Comparison of ENCODE assay signal across 8 cellular contexts in genomic region chr1:147598631-147599361, GRCh38. TPM values are rescaled to one million over a fixed set of nuclear protein-coding genes. Genes with fewer than 3 reads are reported as not detected.
DNase-seq lines count a peak whose midpoint lies in the region; ATAC-seq and TF ChIP-seq lines count a peak whose summit lies in the region.

No MANE protein-coding gene starts in this region.

- DNase-seq in Ammon's horn (ENCODE audit: low spot score) (peak; percentile 40), NAMALWA (ENCODE audit: low spot score) (peak; percentile 45), activated T-cell treated with anti-CD3 and anti-CD28 coated beads for 1 hour (ENCODE audit: low read depth) (peak; percentile 28), esophagus squamous epithelium (lab: John Stamatoyannopoulos, UW) (peak; percentile 25), natural killer cell (peak; percentile 43), thyroid gland (peak in 1 of 2 donors; percentile 41), NCI-H1436 treated with DMSO at 0.1 percent for 48 hours (lab: John Stamatoyannopoulos, UW) (no peak)

- H3K27ac ChIP-seq in esophagus squamous epithelium (peak overlapping the region; percentile 84 to 93 (median 92)), thyroid gland (peak overlapping the region; percentile 77 to 88 (median 86))

- H3K27me3 Mint-ChIP-seq in natural killer cell (ENCODE audit: low read depth in 2 of 2) = no peaks in the 10 kb centered on the region

- H3K9me3 Mint-ChIP-seq in natural killer cell = no peaks in the 10 kb centered on the region

- H3K36me3 Mint-ChIP-seq in natural killer cell = no peaks in the 10 kb centered on the region

- H3K27me3 ChIP-seq in esophagus squamous epithelium (no peaks in the 10 kb centered on the region), thyroid gland (no peaks in the 10 kb centered on the region)

- TF ChIP-seq POLR2A in esophagus squamous epithelium (IDR thresholded peaks at IDR 0.05) = no peak
- TF ChIP-seq POLR2A in thyroid gland (IDR thresholded peaks at IDR 0.05) = no peak

- 7 to 8% methylated on average over 4 to 9 of the region's 30 CpGs for WGBS in esophagus squamous epithelium, 2 donors
- WGBS in thyroid gland, 2 donors = 19 to 20% methylated on average over 25 to 30 of the region's 30 CpGs

- H3K4me3 ChIP-seq in esophagus squamous epithelium (peak overlapping the region; percentile 73 to 87 (median 81)), thyroid gland (replicated peaks in 1 of 3) (peak overlapping the region; percentile 17 to 66 (median 58))

- peaks cover 22 to 24% of the 10 kb centered on the region in 2 donors for H3K4me1 Mint-ChIP-seq in natural killer cell

- no peak for TF ChIP-seq CTCF in esophagus squamous epithelium (IDR thresholded peaks at IDR 0.05)
- TF ChIP-seq CTCF in natural killer cell (IDR thresholded peaks at IDR 0.05) = no peak
- TF ChIP-seq CTCF in thyroid gland (IDR thresholded peaks at IDR 0.05) = no peak

- intact Hi-C loops in esophagus squamous epithelium (cut with DNase I) = loop anchor here (5.0 kb wide), 1 partner anchor 56 kb away; the partner anchor contains the start of gene BCL9
- intact Hi-C loops in natural killer cell (cut with micrococcal nuclease) = loop anchor here (1.0 kb wide), 2 partner anchors 53 to 57 kb away; partner anchors contain the start of gene BCL9
- intact Hi-C loops in thyroid gland (cut with DNase I) = loop anchor here (2.0 kb wide), 1 partner anchor 58 kb away; the partner anchor contains the start of gene BCL9

- H3K4me1 ChIP-seq in esophagus squamous epithelium = peaks cover 6 to 20% (median 11%) of the 10 kb centered on the region in 3 donors
- peaks cover 6 to 12% of the 10 kb centered on the region in 2 donors for H3K4me1 ChIP-seq in thyroid gland

- peak overlapping the region; percentile 45 to 93 for H3K27ac Mint-ChIP-seq in natural killer cell

- no peaks in the 10 kb centered on the region for H3K36me3 ChIP-seq in esophagus squamous epithelium
- H3K36me3 ChIP-seq in thyroid gland = no peaks in the 10 kb centered on the region

- ATAC-seq in GM21390 (IDR thresholded peaks at IDR 0.05; ENCODE audit: unreplicated experiment) (peak; percentile 17), natural killer cell (peak in 1 of 3 donors; percentile 4)

- H3K9me3 ChIP-seq in esophagus squamous epithelium = no peaks in the 10 kb centered on the region
- no peaks in the 10 kb centered on the region for H3K9me3 ChIP-seq in thyroid gland

- H3K4me3 Mint-ChIP-seq in natural killer cell = peak overlapping the region; percentile 93

RNA-seq across cellular contexts. Expression of gene BCL9, which starts 57.5 kb away (rescaled TPM):
- total RNA-seq in esophagus squamous epithelium (10 to 100 TPM in 2 of 4 donors, 1 to 10 TPM in 2; 5.0 to 15.4 (median 8.9) TPM), natural killer cell (10 to 100 TPM; 11.0 to 21.1 (median 13.5) TPM), thyroid gland (10 to 100 TPM; 13.2 to 32.5 (median 19.8) TPM)
